In genomic region chr9:5851445-5851844, GRCh38 we compare ENCODE assay signal across 8 cellular contexts. TPM values are rescaled to one million over a fixed set of nuclear protein-coding genes. Genes with fewer than 3 reads are reported as not detected.
DNase-seq lines count a peak whose midpoint lies in the region; ATAC-seq and TF ChIP-seq lines count a peak whose summit lies in the region.

No MANE protein-coding gene starts in this region.

- H3K27ac ChIP-seq in esophagus squamous epithelium, result peak overlapping the region in 3 of 4 donors; percentile 28 to 73 (median 67)
- H3K27ac ChIP-seq in tibial nerve, result no peak overlapping the region
- no peak overlapping the region for H3K27ac ChIP-seq in substantia nigra (ENCODE audit: low read depth, low read length, poor library complexity, severe bottlenecking)

- H3K9me3 ChIP-seq in esophagus squamous epithelium, result no peaks in the 10 kb centered on the region
- H3K9me3 ChIP-seq in tibial nerve, result no peaks in the 10 kb centered on the region

- no peak for TF ChIP-seq CTCF in esophagus squamous epithelium (IDR thresholded peaks at IDR 0.05)
- TF ChIP-seq CTCF in tibial nerve (IDR thresholded peaks at IDR 0.05), result no peak

- no peak for TF ChIP-seq POLR2A in esophagus squamous epithelium (IDR thresholded peaks at IDR 0.05)
- TF ChIP-seq POLR2A in tibial nerve (IDR thresholded peaks at IDR 0.05), result no peak

- WGBS in esophagus squamous epithelium, 2 donors, result 17 to 38% methylated on average over 2 of the region's 2 CpGs
- 82 to 91% methylated on average over 2 of the region's 2 CpGs for WGBS in tibial nerve, 2 donors

- H3K4me1 ChIP-seq in esophagus squamous epithelium (peaks cover 5 to 27% (median 14%) of the 10 kb centered on the region in 3 donors), tibial nerve (no peaks in the 10 kb centered on the region)

- no peak for TF ChIP-seq EP300 in tibial nerve (IDR thresholded peaks at IDR 0.05)

- peak; percentile 31 for DNase-seq in activated CD4-positive, alpha-beta T cell treated with anti-CD3 and anti-CD28 coated beads for 4 hours
- no peak for DNase-seq in activated CD4-positive, alpha-beta T cell treated with anti-CD3 and anti-CD28 coated beads for 1 hour
- DNase-seq in RPMI7951 (ENCODE audit: low read depth) (peak; percentile 39), esophagus squamous epithelium (lab: John Stamatoyannopoulos, UW) (no peak), DMS53 (lab: John Stamatoyannopoulos, UW) (no peak), tibial nerve (ENCODE audit: low spot score in 2 of 2) (no peak), substantia nigra (lab: John Stamatoyannopoulos, UW) (no peak)

- intact Hi-C loops in esophagus squamous epithelium (cut with DNase I), result no loop called here

- H3K4me3 ChIP-seq in esophagus squamous epithelium, result no peak overlapping the region
- no peak overlapping the region for H3K4me3 ChIP-seq in tibial nerve

- H3K36me3 ChIP-seq in esophagus squamous epithelium (peaks cover 0 to 7% (median 0%) of the 10 kb centered on the region in 3 donors), tibial nerve (peaks cover 0 to 13% (median 0%) of the 10 kb centered on the region in 3 donors)

- ATAC-seq in HG02938 (IDR thresholded peaks at IDR 0.05; ENCODE audit: unreplicated experiment), result peak; percentile 97

- H3K27me3 ChIP-seq in esophagus squamous epithelium (no peaks in the 10 kb centered on the region), tibial nerve (no peaks in the 10 kb centered on the region)

RNA-seq across cellular contexts. Expression of gene ERMP1, which starts 18.5 kb away (rescaled TPM):
- 21.7 and 25.2 TPM in 2 replicates for total RNA-seq in RPMI7951 (2014; rRNA removed; shearing (Covaris generic))
- total RNA-seq in esophagus squamous epithelium (10 to 100 TPM; 24.4 to 38.2 (median 29.9) TPM), tibial nerve (10 to 100 TPM; 11.1 to 17.5 (median 13.6) TPM)

RNA-seq across cellular contexts. Expression of gene MLANA, which starts 39.2 kb away (rescaled TPM):
- not detected in 2 replicates for total RNA-seq in RPMI7951 (2014; rRNA removed; shearing (Covaris generic))
- total RNA-seq in esophagus squamous epithelium, result not detected
- not detected for total RNA-seq in tibial nerve

Comparison
In these comparisons a context has a peak if more than half of its experiments do, and no peak if none do; other contexts are left out.
1. DNase-seq: peak in activated CD4-positive, alpha-beta T cell treated with anti-CD3 and anti-CD28 coated beads for 4 hours (2 of 2) and RPMI7951 (single experiment); none in activated CD4-positive, alpha-beta T cell treated with anti-CD3 and anti-CD28 coated beads for 1 hour (single experiment), esophagus squamous epithelium (single experiment), DMS53 (single experiment), tibial nerve (0 of 2) and substantia nigra (0 of 49).
2. H3K27ac ChIP-seq: peak in esophagus squamous epithelium (3 of 4); none in tibial nerve (0 of 4) and substantia nigra (single experiment).